Comparison of ENCODE assay signal across 8 cellular contexts in genomic region chr7:20238754-20239324, GRCh38. TPM values are rescaled to one million over a fixed set of nuclear protein-coding genes. Genes with fewer than 3 reads are reported as not detected.
DNase-seq lines count a peak whose midpoint lies in the region; ATAC-seq and TF ChIP-seq lines count a peak whose summit lies in the region.

No MANE protein-coding gene starts in this region.

- TF ChIP-seq CTCF in foreskin keratinocyte (conservative IDR thresholded peaks at IDR 0.05) (no peak), H9 (conservative IDR thresholded peaks at IDR 0.05) (no peak)

- H4K20me1 ChIP-seq in H9 (ENCODE audit: control insufficient read depth, insufficient read depth, insufficient read length), result no peaks in the 10 kb centered on the region

- no peak overlapping the region for H2BK120ac ChIP-seq in H9 (ENCODE audit: low read depth, low read length, poor library complexity, severe bottlenecking)

- no peak overlapping the region for H4K91ac ChIP-seq in H9 (ENCODE audit: insufficient read length, low read depth, low read length)

- no peak overlapping the region for H2BK12ac ChIP-seq in H9 (ENCODE audit: insufficient read length, low read depth, low read length)

- H2AFZ ChIP-seq in H9 (ENCODE audit: low read length), result no peak overlapping the region

- H3K27ac ChIP-seq in foreskin keratinocyte (peak overlapping the region; percentile 41), H9 (ENCODE audit: insufficient read length, low read depth, low read length) (no peak overlapping the region)

- H3K4me2 ChIP-seq in H9 (ENCODE audit: insufficient read depth, insufficient read length, low read length), result no peak overlapping the region

- ATAC-seq in GM18498 (IDR thresholded peaks at IDR 0.05; ENCODE audit: unreplicated experiment), result peak; percentile 87
- ATAC-seq in GM21447 (IDR thresholded peaks at IDR 0.05; ENCODE audit: unreplicated experiment), result peak; percentile 81
- peak; percentile 84 for ATAC-seq in HG03521 (IDR thresholded peaks at IDR 0.05; ENCODE audit: unreplicated experiment)
- ATAC-seq in foreskin keratinocyte, result peak; percentile 62

- H3K4ac ChIP-seq in H9 (ENCODE audit: low read depth, low read length), result no peak overlapping the region

- H3K23ac ChIP-seq in H9 (ENCODE audit: insufficient read length, low read depth, low read length), result no peak overlapping the region

- no peak overlapping the region for H2AK5ac ChIP-seq in H9 (ENCODE audit: insufficient read length, low read length)

- intact Hi-C loops in posterior vena cava (cut with DNase I), result no loop called here

- no peak overlapping the region for H3K14ac ChIP-seq in H9 (ENCODE audit: insufficient read depth, low read length)

- no peak overlapping the region for H3K27ac Mint-ChIP-seq in H9

- DNase-seq in foreskin keratinocyte (peak; percentile 66 to 82), HuH-7 (ENCODE audit: low spot score) (no peak), H9 (no peak), posterior vena cava (ENCODE audit: low spot score) (no peak)
- no peak for DNase-seq in activated effector memory CD4-positive, alpha-beta T cell treated with anti-CD3 and anti-CD28 coated beads, Interleukin-2, amount 50 U/mL, for 16 hours

- H4K5ac ChIP-seq in H9 (ENCODE audit: insufficient read length, low read depth, low read length), result no peak overlapping the region

- H3K9me3 ChIP-seq in H9 (ENCODE audit: control insufficient read depth, low read depth, low read length), result no peaks in the 10 kb centered on the region

- H3K4me1 ChIP-seq in foreskin keratinocyte, result peaks cover 30% of the 10 kb centered on the region
- H3K4me1 ChIP-seq in H9 (ENCODE audit: insufficient read depth, low read length), result no peaks in the 10 kb centered on the region

- H3K36me3 Mint-ChIP-seq in H9 (ENCODE audit: insufficient read depth in 1 of 3, low read depth in 3 of 3), result no peaks in the 10 kb centered on the region; a peak in 1 of 7 replicates

- H3K4me1 Mint-ChIP-seq in H9, result peaks cover 11 to 15% of the 10 kb centered on the region in 2 experiments

- H2BK20ac ChIP-seq in H9 (ENCODE audit: low read depth, low read length, poor library complexity, severe bottlenecking), result no peak overlapping the region

- H4K8ac ChIP-seq in H9 (replicated peaks; ENCODE audit: insufficient read length, low read depth, low read length), result no peak overlapping the region

- no peaks in the 10 kb centered on the region for H3K79me1 ChIP-seq in H9 (ENCODE audit: insufficient read depth, low read depth, low read length, poor library complexity, severe bottlenecking)

- H2BK15ac ChIP-seq in H9 (ENCODE audit: low read depth, low read length), result no peak overlapping the region

- H3K9ac ChIP-seq in H9 (ENCODE audit: extremely low read depth, insufficient read length, low read length), result no peak overlapping the region

- H3K4me3 Mint-ChIP-seq in H9, result no peak overlapping the region

- H3T11ph ChIP-seq in H9 (ENCODE audit: low read length), result no peak overlapping the region

- H3K27me3 ChIP-seq in foreskin keratinocyte, result no peaks in the 10 kb centered on the region
- H3K27me3 ChIP-seq in H9 (ENCODE audit: insufficient read depth, low read length), result no peaks in the 10 kb centered on the region

- WGBS in H9 (ENCODE audit: extremely low coverage, insufficient read length, low lambda C conversion rate), result no CpG with 5 or more reads among the region's 7 CpGs

- H3K23me2 ChIP-seq in H9 (ENCODE audit: insufficient read length, low read depth, low read length, poor library complexity, severe bottlenecking), result no peaks in the 10 kb centered on the region

- no peak overlapping the region for H3K18ac ChIP-seq in H9 (ENCODE audit: insufficient read length, low read depth, low read length)

- no peak overlapping the region for H3K56ac ChIP-seq in H9 (ENCODE audit: insufficient read length, low read depth, low read length)

- H2BK5ac ChIP-seq in H9 (ENCODE audit: insufficient read length, low read length), result no peak overlapping the region

- H3K79me2 ChIP-seq in H9 (ENCODE audit: insufficient read depth, low read length), result no peaks in the 10 kb centered on the region

- no peaks in the 10 kb centered on the region for H3K9me3 Mint-ChIP-seq in H9

- H3K27me3 Mint-ChIP-seq in H9 (ENCODE audit: low read depth), result no peaks in the 10 kb centered on the region; the same call in 1 of the 2 replicates

RNA-seq across cellular contexts. Expression of gene MACC1, which starts 21.7 kb away (rescaled TPM):
- total RNA-seq in foreskin keratinocyte, result 7.9 and 15.2 TPM in 2 replicates
- polyA plus RNA-seq in foreskin keratinocyte, result 0.91 and 1.8 TPM in 2 replicates
- 9.8 and 11.0 TPM in 2 replicates for total RNA-seq in H9 (2021)
- total RNA-seq in posterior vena cava, result under 1 TPM; 0.46 to 0.67 TPM

Comparison
In these comparisons a context has a peak if more than half of its experiments do, and no peak if none do; other contexts are left out.
1. DNase-seq: peak in foreskin keratinocyte (2 of 2); none in HuH-7 (single experiment), H9 (single experiment), posterior vena cava (single experiment) and activated effector memory CD4-positive, alpha-beta T cell treated with anti-CD3 and anti-CD28 coated beads, Interleukin-2, amount 50 U/mL, for 16 hours (single experiment).
2. Peak in every context shown above with its lines, with median percentiles within 50 percentile points of each other: ATAC-seq.